In genomic region chr12:25906651-25907340, GRCh38 we compare ENCODE assay signal across 31 cellular contexts.
"Had no signal": no experiment of that assay in that cellular context is flagged by ENCODE, and none has a peak within 500 bp of the region (broad histone marks: within the 10 kb centered on the region; RNA-seq: fewer than 3 reads in every experiment).

No MANE protein-coding gene starts in this region.

- H3K9me3 ChIP-seq: adrenal gland, body of pancreas, MG63, Peyer's patch, SJSA1, SK-N-SH had no signal

- H3K4me2 ChIP-seq: SK-N-SH had no signal

- H3K27ac ChIP-seq: adrenal gland, body of pancreas, Peyer's patch, SJSA1, WERI-Rb-1 had no signal

- FAIRE-seq: astrocyte, bronchial epithelial cell had no signal

- DNase-seq: activated CD4-positive, alpha-beta T cell treated with anti-CD3 and anti-CD28 coated beads for 1 hour; activated CD4-positive, alpha-beta T cell treated with anti-CD3 and anti-CD28 coated beads for 48 hours; activated CD4-positive, CD25-positive, alpha-beta regulatory T cell; activated CD8-positive, alpha-beta T cell treated with anti-CD3 and anti-CD28 coated beads for 36 hours; activated effector memory CD4-positive, alpha-beta T cell treated with anti-CD3 and anti-CD28 coated beads, Interleukin-2, amount 50 U/mL, for 16 hours; activated naive CD4-positive, alpha-beta T cell treated with Interleukin-2 at 50 U/mL for 16 hours; activated T-cell treated with anti-CD3 and anti-CD28 coated beads, Interleukin-2, amount 50 U/mL, for 1 hour; activated T-cell treated with anti-CD3 and anti-CD28 coated beads, Interleukin-2, amount 50 U/mL, for 72 hours; adrenal gland; body of pancreas; caudate nucleus; KG1; MG63; NCI-H1092; NCI-H1436 treated with DMSO at 0.1 percent for 48 hours; NCI-H1694 treated with DMSO at 0.1 percent for 48 hours; NCI-H2029; NCI-H345; NCI-H524 treated with DMSO at 0.1 percent for 48 hours; NK-92 treated with Interleukin-12 subunit alpha and Interleukin-12 subunit beta, amount 100 ng/mL, for 24 hours; PC-3; Peyer's patch; RPMI8226; SHP77 treated with DMSO at 0.1 percent for 48 hours; SK-N-SH; T-cell; T-helper 17 cell; WERI-Rb-1 had no signal

- H3K4me3 ChIP-seq: adrenal gland, body of pancreas, MG63, Peyer's patch, SJSA1 had no signal

- H3K4me1 ChIP-seq: adrenal gland, body of pancreas, Peyer's patch, SJSA1 had no signal

- H3K36me3 ChIP-seq: adrenal gland, MG63, Peyer's patch, SJSA1, WERI-Rb-1 had no signal

- H3K27me3 ChIP-seq: adrenal gland, body of pancreas, MG63, Peyer's patch, SJSA1 had no signal

- H3K9ac ChIP-seq: SK-N-SH had no signal
